2 cellular contexts compared by ENCODE assay signal in the genomic region with DNA sequence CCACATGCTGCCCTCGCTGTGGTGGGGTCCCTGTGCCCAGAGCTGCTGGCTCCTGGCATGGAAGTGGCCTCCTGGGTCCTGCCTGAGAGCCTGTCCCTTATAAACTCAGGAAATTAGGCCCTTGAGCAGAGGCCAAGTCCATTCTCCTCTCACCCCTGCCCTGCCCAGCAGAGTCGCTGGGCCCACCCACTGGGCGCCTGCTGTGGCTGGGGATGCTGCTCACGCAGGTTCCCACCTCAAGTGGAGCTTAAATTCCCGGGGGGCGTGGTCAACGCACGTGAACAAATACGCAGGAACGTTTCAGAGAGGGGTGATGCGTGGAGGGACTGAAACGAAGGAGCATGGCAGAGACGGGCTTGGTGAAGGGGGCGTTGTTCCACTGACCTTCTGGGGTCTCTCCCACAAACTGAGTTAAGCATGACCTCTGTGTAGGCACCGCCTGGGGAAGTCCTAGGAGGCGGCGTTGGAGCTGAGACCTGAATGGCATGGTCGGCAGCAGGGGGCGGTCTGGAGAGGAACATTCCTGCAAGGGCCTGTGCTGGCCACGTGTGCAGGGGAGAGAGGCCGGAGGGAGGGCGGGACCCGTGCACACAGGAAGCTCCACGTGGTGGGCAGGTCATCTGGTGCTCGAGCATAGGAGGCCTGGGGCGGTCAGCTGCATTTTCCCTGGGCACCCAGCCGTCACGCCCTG.
TF ChIP-seq lines count a peak whose summit lies in the region.

No MANE protein-coding gene starts in this region.

TF ChIP-seq in HCT116, 20 proteins besides CTCF, POLR2A, EP300 and RAD21:
- TF ChIP-seq, protein P1, sequence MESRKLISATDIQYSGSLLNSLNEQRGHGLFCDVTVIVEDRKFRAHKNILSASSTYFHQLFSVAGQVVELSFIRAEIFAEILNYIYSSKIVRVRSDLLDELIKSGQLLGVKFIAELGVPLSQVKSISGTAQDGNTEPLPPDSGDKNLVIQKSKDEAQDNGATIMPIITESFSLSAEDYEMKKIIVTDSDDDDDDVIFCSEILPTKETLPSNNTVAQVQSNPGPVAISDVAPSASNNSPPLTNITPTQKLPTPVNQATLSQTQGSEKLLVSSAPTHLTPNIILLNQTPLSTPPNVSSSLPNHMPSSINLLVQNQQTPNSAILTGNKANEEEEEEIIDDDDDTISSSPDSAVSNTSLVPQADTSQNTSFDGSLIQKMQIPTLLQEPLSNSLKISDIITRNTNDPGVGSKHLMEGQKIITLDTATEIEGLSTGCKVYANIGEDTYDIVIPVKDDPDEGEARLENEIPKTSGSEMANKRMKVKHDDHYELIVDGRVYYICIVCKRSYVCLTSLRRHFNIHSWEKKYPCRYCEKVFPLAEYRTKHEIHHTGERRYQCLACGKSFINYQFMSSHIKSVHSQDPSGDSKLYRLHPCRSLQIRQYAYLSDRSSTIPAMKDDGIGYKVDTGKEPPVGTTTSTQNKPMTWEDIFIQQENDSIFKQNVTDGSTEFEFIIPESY (IDR thresholded peaks at IDR 0.05; ENCODE audit: extremely low read depth, insufficient replicate concordance, low read length), result no peak
- TF ChIP-seq TCF7L2 (IDR thresholded peaks at IDR 0.05; ENCODE audit: borderline replicate concordance, extremely low read depth, insufficient read depth, insufficient read length) (no peak), EGR1 (IDR thresholded peaks at IDR 0.05; ENCODE audit: low read depth) (no peak), CEBPB (IDR thresholded peaks at IDR 0.05; ENCODE audit: low read depth) (no peak), SP1 (IDR thresholded peaks at IDR 0.05; ENCODE audit: low read depth) (no peak), ZFX (IDR thresholded peaks at IDR 0.05) (no peak), YY1 (IDR thresholded peaks at IDR 0.05; ENCODE audit: extremely low read depth, insufficient replicate concordance, low read depth, low read length) (no peak), EZH2phosphoT487 (IDR thresholded peaks at IDR 0.05; ENCODE audit: borderline replicate concordance) (no peak), ZNF274 (IDR thresholded peaks at IDR 0.05; ENCODE audit: low read depth, low read length) (no peak), EZH2 (IDR thresholded peaks at IDR 0.05) (no peak), ELF1 (IDR thresholded peaks at IDR 0.05; ENCODE audit: borderline replicate concordance, low read depth) (no peak), FOSL1 (IDR thresholded peaks at IDR 0.05; ENCODE audit: low read depth) (no peak), JUND (IDR thresholded peaks at IDR 0.05) (no peak), CBX3 (IDR thresholded peaks at IDR 0.05; ENCODE audit: low read depth) (no peak), SIN3A (IDR thresholded peaks at IDR 0.05; ENCODE audit: low read depth) (no peak), POLR2AphosphoS5 (IDR thresholded peaks at IDR 0.05; ENCODE audit: low read depth, low read length) (no peak), SRF (IDR thresholded peaks at IDR 0.05; ENCODE audit: low read depth) (no peak)
- TF ChIP-seq, protein P2, sequence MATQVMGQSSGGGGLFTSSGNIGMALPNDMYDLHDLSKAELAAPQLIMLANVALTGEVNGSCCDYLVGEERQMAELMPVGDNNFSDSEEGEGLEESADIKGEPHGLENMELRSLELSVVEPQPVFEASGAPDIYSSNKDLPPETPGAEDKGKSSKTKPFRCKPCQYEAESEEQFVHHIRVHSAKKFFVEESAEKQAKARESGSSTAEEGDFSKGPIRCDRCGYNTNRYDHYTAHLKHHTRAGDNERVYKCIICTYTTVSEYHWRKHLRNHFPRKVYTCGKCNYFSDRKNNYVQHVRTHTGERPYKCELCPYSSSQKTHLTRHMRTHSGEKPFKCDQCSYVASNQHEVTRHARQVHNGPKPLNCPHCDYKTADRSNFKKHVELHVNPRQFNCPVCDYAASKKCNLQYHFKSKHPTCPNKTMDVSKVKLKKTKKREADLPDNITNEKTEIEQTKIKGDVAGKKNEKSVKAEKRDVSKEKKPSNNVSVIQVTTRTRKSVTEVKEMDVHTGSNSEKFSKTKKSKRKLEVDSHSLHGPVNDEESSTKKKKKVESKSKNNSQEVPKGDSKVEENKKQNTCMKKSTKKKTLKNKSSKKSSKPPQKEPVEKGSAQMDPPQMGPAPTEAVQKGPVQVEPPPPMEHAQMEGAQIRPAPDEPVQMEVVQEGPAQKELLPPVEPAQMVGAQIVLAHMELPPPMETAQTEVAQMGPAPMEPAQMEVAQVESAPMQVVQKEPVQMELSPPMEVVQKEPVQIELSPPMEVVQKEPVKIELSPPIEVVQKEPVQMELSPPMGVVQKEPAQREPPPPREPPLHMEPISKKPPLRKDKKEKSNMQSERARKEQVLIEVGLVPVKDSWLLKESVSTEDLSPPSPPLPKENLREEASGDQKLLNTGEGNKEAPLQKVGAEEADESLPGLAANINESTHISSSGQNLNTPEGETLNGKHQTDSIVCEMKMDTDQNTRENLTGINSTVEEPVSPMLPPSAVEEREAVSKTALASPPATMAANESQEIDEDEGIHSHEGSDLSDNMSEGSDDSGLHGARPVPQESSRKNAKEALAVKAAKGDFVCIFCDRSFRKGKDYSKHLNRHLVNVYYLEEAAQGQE (IDR thresholded peaks at IDR 0.05; ENCODE audit: low read depth), result no peak
- TF ChIP-seq, protein P3, sequence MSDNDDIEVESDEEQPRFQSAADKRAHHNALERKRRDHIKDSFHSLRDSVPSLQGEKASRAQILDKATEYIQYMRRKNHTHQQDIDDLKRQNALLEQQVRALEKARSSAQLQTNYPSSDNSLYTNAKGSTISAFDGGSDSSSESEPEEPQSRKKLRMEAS (IDR thresholded peaks at IDR 0.05), result no peak
- TF ChIP-seq, protein P4, sequence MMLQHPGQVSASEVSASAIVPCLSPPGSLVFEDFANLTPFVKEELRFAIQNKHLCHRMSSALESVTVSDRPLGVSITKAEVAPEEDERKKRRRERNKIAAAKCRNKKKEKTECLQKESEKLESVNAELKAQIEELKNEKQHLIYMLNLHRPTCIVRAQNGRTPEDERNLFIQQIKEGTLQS (IDR thresholded peaks at IDR 0.05), result no peak

TF ChIP-seq in WTC11, 78 proteins besides CTCF, POLR2A, EP300 and RAD21 (continued from another document and continues in another):
- TF ChIP-seq, protein P3 (CRISPR knock-in tag; IDR thresholded peaks at IDR 0.05), result peak; percentile 91
- no peak for TF ChIP-seq ZNF138 (CRISPR knock-in tag; conservative IDR thresholded peaks at IDR 0.05)
- no peak for TF ChIP-seq IRF2 (CRISPR knock-in tag; IDR thresholded peaks at IDR 0.05; ENCODE audit: borderline replicate concordance, low read depth)
- TF ChIP-seq, protein P5, sequence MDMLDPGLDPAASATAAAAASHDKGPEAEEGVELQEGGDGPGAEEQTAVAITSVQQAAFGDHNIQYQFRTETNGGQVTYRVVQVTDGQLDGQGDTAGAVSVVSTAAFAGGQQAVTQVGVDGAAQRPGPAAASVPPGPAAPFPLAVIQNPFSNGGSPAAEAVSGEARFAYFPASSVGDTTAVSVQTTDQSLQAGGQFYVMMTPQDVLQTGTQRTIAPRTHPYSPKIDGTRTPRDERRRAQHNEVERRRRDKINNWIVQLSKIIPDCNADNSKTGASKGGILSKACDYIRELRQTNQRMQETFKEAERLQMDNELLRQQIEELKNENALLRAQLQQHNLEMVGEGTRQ (CRISPR knock-in tag; IDR thresholded peaks at IDR 0.05), result peak; percentile 82
- TF ChIP-seq NFE2L1 (CRISPR knock-in tag; IDR thresholded peaks at IDR 0.05), result peak; percentile 38; the same call in 1 of the 2 replicates
- TF ChIP-seq FOXP1 (CRISPR knock-in tag; IDR thresholded peaks at IDR 0.05; ENCODE audit: borderline replicate concordance), result peak; percentile 54; the same call in 1 of the 2 replicates
- TF ChIP-seq, protein P6, sequence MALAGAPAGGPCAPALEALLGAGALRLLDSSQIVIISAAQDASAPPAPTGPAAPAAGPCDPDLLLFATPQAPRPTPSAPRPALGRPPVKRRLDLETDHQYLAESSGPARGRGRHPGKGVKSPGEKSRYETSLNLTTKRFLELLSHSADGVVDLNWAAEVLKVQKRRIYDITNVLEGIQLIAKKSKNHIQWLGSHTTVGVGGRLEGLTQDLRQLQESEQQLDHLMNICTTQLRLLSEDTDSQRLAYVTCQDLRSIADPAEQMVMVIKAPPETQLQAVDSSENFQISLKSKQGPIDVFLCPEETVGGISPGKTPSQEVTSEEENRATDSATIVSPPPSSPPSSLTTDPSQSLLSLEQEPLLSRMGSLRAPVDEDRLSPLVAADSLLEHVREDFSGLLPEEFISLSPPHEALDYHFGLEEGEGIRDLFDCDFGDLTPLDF (CRISPR knock-in tag; IDR thresholded peaks at IDR 0.05), result 0 out of 2 replicates have a peak, but pooled peaks have one; percentile 47
- no peak for TF ChIP-seq SP1 (CRISPR knock-in tag; conservative IDR thresholded peaks at IDR 0.05)
- TF ChIP-seq, protein P7, sequence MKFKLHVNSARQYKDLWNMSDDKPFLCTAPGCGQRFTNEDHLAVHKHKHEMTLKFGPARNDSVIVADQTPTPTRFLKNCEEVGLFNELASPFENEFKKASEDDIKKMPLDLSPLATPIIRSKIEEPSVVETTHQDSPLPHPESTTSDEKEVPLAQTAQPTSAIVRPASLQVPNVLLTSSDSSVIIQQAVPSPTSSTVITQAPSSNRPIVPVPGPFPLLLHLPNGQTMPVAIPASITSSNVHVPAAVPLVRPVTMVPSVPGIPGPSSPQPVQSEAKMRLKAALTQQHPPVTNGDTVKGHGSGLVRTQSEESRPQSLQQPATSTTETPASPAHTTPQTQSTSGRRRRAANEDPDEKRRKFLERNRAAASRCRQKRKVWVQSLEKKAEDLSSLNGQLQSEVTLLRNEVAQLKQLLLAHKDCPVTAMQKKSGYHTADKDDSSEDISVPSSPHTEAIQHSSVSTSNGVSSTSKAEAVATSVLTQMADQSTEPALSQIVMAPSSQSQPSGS (CRISPR knock-in tag; IDR thresholded peaks at IDR 0.05; ENCODE audit: borderline replicate concordance, low read depth), result no peak
- no peak for TF ChIP-seq RORB (CRISPR knock-in tag; IDR thresholded peaks at IDR 0.05)
- TF ChIP-seq ZNF263 (CRISPR knock-in tag; IDR thresholded peaks at IDR 0.05; ENCODE audit: low read depth), result no peak
- no peak for TF ChIP-seq ZNF232 (CRISPR knock-in tag; IDR thresholded peaks at IDR 0.05)
- TF ChIP-seq, protein P8, sequence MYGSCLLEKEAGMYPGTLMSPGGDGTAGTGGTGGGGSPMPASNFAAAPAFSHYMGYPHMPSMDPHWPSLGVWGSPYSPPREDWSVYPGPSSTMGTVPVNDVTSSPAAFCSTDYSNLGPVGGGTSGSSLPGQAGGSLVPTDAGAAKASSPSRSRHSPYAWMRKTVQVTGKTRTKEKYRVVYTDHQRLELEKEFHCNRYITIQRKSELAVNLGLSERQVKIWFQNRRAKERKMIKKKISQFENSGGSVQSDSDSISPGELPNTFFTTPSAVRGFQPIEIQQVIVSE (CRISPR knock-in tag; IDR thresholded peaks at IDR 0.05; ENCODE audit: borderline replicate concordance), result no peak
- TF ChIP-seq, protein P9, sequence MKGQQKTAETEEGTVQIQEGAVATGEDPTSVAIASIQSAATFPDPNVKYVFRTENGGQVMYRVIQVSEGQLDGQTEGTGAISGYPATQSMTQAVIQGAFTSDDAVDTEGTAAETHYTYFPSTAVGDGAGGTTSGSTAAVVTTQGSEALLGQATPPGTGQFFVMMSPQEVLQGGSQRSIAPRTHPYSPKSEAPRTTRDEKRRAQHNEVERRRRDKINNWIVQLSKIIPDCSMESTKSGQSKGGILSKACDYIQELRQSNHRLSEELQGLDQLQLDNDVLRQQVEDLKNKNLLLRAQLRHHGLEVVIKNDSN (CRISPR knock-in tag; IDR thresholded peaks at IDR 0.05), result peak; percentile 82
- TF ChIP-seq GABPB1 (CRISPR knock-in tag; IDR thresholded peaks at IDR 0.05), result no peak
- TF ChIP-seq, protein P10, sequence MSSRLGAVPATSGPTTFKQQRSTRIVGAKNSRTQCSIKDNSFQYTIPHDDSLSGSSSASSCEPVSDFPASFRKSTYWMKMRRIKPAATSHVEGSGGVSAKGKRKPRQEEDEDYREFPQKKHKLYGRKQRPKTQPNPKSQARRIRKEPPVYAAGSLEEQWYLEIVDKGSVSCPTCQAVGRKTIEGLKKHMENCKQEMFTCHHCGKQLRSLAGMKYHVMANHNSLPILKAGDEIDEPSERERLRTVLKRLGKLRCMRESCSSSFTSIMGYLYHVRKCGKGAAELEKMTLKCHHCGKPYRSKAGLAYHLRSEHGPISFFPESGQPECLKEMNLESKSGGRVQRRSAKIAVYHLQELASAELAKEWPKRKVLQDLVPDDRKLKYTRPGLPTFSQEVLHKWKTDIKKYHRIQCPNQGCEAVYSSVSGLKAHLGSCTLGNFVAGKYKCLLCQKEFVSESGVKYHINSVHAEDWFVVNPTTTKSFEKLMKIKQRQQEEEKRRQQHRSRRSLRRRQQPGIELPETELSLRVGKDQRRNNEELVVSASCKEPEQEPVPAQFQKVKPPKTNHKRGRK (CRISPR knock-in tag; IDR thresholded peaks at IDR 0.05; ENCODE audit: borderline replicate concordance), result no peak
- no peak for TF ChIP-seq KAT7 (CRISPR knock-in tag; IDR thresholded peaks at IDR 0.05; ENCODE audit: borderline replicate concordance)
- TF ChIP-seq RELA (CRISPR knock-in tag; IDR thresholded peaks at IDR 0.05; ENCODE audit: borderline replicate concordance), result 0 out of 2 replicates have a peak, but pooled peaks have one; percentile 11
- TF ChIP-seq NFATC4 (CRISPR knock-in tag; IDR thresholded peaks at IDR 0.05), result no peak
- TF ChIP-seq CREB1 (CRISPR knock-in tag; IDR thresholded peaks at IDR 0.05), result peak; percentile 69; the same call in 1 of the 2 replicates
- TF ChIP-seq, protein P11, sequence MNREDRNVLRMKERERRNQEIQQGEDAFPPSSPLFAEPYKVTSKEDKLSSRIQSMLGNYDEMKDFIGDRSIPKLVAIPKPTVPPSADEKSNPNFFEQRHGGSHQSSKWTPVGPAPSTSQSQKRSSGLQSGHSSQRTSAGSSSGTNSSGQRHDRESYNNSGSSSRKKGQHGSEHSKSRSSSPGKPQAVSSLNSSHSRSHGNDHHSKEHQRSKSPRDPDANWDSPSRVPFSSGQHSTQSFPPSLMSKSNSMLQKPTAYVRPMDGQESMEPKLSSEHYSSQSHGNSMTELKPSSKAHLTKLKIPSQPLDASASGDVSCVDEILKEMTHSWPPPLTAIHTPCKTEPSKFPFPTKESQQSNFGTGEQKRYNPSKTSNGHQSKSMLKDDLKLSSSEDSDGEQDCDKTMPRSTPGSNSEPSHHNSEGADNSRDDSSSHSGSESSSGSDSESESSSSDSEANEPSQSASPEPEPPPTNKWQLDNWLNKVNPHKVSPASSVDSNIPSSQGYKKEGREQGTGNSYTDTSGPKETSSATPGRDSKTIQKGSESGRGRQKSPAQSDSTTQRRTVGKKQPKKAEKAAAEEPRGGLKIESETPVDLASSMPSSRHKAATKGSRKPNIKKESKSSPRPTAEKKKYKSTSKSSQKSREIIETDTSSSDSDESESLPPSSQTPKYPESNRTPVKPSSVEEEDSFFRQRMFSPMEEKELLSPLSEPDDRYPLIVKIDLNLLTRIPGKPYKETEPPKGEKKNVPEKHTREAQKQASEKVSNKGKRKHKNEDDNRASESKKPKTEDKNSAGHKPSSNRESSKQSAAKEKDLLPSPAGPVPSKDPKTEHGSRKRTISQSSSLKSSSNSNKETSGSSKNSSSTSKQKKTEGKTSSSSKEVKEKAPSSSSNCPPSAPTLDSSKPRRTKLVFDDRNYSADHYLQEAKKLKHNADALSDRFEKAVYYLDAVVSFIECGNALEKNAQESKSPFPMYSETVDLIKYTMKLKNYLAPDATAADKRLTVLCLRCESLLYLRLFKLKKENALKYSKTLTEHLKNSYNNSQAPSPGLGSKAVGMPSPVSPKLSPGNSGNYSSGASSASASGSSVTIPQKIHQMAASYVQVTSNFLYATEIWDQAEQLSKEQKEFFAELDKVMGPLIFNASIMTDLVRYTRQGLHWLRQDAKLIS (CRISPR knock-in tag; IDR thresholded peaks at IDR 0.05; ENCODE audit: borderline replicate concordance), result no peak
- TF ChIP-seq SMAD3 (CRISPR knock-in tag; IDR thresholded peaks at IDR 0.05; ENCODE audit: borderline replicate concordance), result no peak
- TF ChIP-seq, protein P4 (CRISPR knock-in tag; conservative IDR thresholded peaks at IDR 0.05), result no peak
